Comparison of ENCODE assay signal across 15 cellular contexts in the genomic region with DNA sequence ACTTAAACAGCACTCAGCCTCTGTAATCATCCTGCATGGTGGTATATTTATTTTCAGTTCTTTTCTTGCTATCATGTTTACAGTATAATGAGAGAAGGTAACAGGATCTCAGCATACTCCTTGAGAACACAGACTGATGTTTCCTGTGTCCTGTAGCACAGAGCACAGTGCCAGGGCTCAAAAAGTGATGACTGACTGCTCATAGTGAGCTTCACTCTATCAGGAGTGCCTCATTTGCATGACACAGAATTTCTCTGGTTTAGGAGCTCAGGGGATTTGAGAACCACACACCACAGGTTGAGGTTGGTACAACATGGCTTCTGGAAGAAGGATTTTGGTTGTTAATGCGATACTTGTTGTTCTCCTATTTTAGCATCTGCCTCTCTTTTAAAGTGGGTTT.
DNase-seq lines count a peak whose midpoint lies in the region; ATAC-seq and TF ChIP-seq lines count a peak whose summit lies in the region.
"Had no signal": no experiment of that assay in that cellular context is flagged by ENCODE, and none has a peak within 500 bp of the region (broad histone marks: within the 10 kb centered on the region; RNA-seq: fewer than 3 reads in every experiment).

No MANE protein-coding gene starts in this region.

- no peak overlapping the region for H3K4me3 ChIP-seq in OCI-LY7 (ENCODE audit: low read depth, low read length, poor library complexity, severe bottlenecking)
- H3K4me3 ChIP-seq: left lung, thyroid gland had no signal

- POLR2A ChIA-PET in OCI-LY7 (lab: Charles Lee): interaction anchor here (1.2 kb wide), 1 partner anchor 19 kb away, joined by 5 read pairs; no protein-coding TSS in a partner anchor

- no peaks in the 10 kb centered on the region for H4K20me1 ChIP-seq in OCI-LY7 (ENCODE audit: insufficient read depth, low read length)

- no peaks in the 10 kb centered on the region for H3K79me2 ChIP-seq in OCI-LY7 (ENCODE audit: insufficient read depth, low read depth, low read length)

- no peak overlapping the region for H3K4me2 ChIP-seq in OCI-LY7 (ENCODE audit: low read length)

- no peak overlapping the region for H2AFZ ChIP-seq in OCI-LY7 (ENCODE audit: low read length)

- TF ChIP-seq CTCF in OCI-LY7 (conservative IDR thresholded peaks at IDR 0.05; ENCODE audit: low read length): no peak

- no peaks in the 10 kb centered on the region for H3K9me3 ChIP-seq in OCI-LY7 (ENCODE audit: low read length)
- H3K9me3 ChIP-seq: left lung, thyroid gland had no signal

- no TSS peak for BruUV-seq in OCI-LY7 (replicated peaks; lab: Mats Ljungman, UMichigan)

- no peaks in the 10 kb centered on the region for H3K36me3 ChIP-seq in OCI-LY7 (ENCODE audit: insufficient read depth, low read length)
- H3K36me3 ChIP-seq: thyroid gland had no signal

- DNase-seq in NCI-H2029 (lab: John Stamatoyannopoulos, UW) (peak; percentile 42), NCI-H2029 treated with DMSO at 0.1 percent for 48 hours (lab: John Stamatoyannopoulos, UW) (no peak), myocyte (ENCODE audit: low read depth) (peak; percentile 50), OCI-LY7 (ENCODE audit: low spot score) (no peak), inferior parietal cortex (ENCODE audit: extremely low spot score) (no peak)
- no peak for DNase-seq in effector CD8-positive, alpha-beta T cell (lab: John Stamatoyannopoulos, UW)
- DNase-seq: activated T-cell treated with anti-CD3 and anti-CD28 coated beads, Interleukin-2, amount 50 U/mL, for 48 hours; DMS79 treated with DMSO at 0.1 percent for 48 hours; Kasumi-1; left lung; posterior cingulate gyrus; stimulated activated CD4-positive, alpha-beta T cell treated with anti-CD3 and anti-CD28 coated beads, Interleukin-4, amount 100 ng/mL, for 4 hours; thyroid gland had no signal

- intact Hi-C loops in OCI-LY7 (cut with micrococcal nuclease; ENCODE audit: unreplicated experiment): no loop called here

- H3K4me1 ChIP-seq in OCI-LY7 (ENCODE audit: insufficient read depth, low read length, poor library complexity, severe bottlenecking): no peaks in the 10 kb centered on the region
- H3K4me1 ChIP-seq: thyroid gland had no signal

- peak; percentile 68 for ATAC-seq in HG02588 (IDR thresholded peaks at IDR 0.05; ENCODE audit: unreplicated experiment)
- ATAC-seq in HG03439 (IDR thresholded peaks at IDR 0.05; ENCODE audit: unreplicated experiment): peak; percentile 74
- ATAC-seq: left lung had no signal

- CTCF ChIA-PET in OCI-LY7 (lab: Charles Lee; ENCODE audit: unreplicated experiment): no interaction called here

- no peak overlapping the region for H3K27ac ChIP-seq in OCI-LY7 (ENCODE audit: low read depth, low read length, poor library complexity, severe bottlenecking)
- H3K27ac ChIP-seq: left lung, thyroid gland had no signal

- H3K9me2 ChIP-seq in OCI-LY7 (ENCODE audit: insufficient read depth, low read length): no peaks in the 10 kb centered on the region

Comparison
In these comparisons a context has a peak if more than half of its experiments do, and no peak if none do; other contexts are left out.
1. DNase-seq: peak in NCI-H2029 (single experiment) and myocyte (single experiment); none in NCI-H2029 treated with DMSO at 0.1 percent for 48 hours (single experiment), OCI-LY7 (single experiment), inferior parietal cortex (single experiment) and effector CD8-positive, alpha-beta T cell (single experiment).